ENCODE assay signal across 24 cellular contexts in the genomic region with DNA sequence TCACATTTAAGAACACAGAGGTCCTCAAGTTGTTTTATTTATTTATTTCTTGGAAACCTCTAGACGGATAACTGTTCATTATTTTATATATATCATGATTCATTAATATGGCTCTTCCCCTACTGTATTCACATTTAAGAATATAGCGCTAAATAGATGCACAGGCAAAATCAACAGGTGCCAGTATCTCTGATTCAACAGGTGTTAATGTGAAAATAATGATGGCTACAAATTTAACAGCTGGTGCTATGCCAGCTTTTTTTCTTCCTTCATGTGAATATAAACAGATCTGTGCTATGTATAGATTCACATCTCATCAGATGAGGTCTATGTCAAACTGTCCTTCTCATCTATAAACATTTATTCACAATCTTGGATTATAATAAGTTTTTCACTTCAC.
"Had no signal": no experiment of that assay in that cellular context is flagged by ENCODE, and none has a peak within 500 bp of the region (broad histone marks: within the 10 kb centered on the region; RNA-seq: fewer than 3 reads in every experiment).

No MANE protein-coding gene starts in this region.

- H3K27me3 ChIP-seq: stomach, suprapubic skin, testis, thyroid gland, tibial artery, tibial nerve, transverse colon, upper lobe of left lung, upper lobe of right lung, uterus, vagina had no signal

- H3K36me3 ChIP-seq: stomach, suprapubic skin, thoracic aorta, thyroid gland, tibial artery, tibial nerve, transverse colon, upper lobe of left lung, upper lobe of right lung, uterus, vagina had no signal

- H3K4me1 ChIP-seq: suprapubic skin, testis, thyroid gland, tibial artery, tibial nerve, transverse colon, upper lobe of left lung, upper lobe of right lung, uterus, vagina had no signal

- H3K9me3 ChIP-seq: stomach, suprapubic skin, testis, thoracic aorta, thyroid gland, tibial artery, tibial nerve, transverse colon, upper lobe of left lung, upper lobe of right lung, uterus, vagina had no signal

- H3K27ac ChIP-seq: stomach, suprapubic skin, testis, thoracic aorta, thyroid gland, tibial artery, tibial nerve, transverse colon, upper lobe of left lung, upper lobe of right lung, uterus, vagina had no signal

- H3K4me3 ChIP-seq: stomach, suprapubic skin, testis, thoracic aorta, thyroid gland, tibial artery, tibial nerve, transverse colon, upper lobe of left lung, upper lobe of right lung, uterus, vagina had no signal

- DNase-seq: stimulated activated CD4-positive, alpha-beta T cell treated with anti-CD3 and anti-CD28 coated beads, Interleukin-2, amount 100 ng/mL, for 48 hours; stimulated activated CD4-positive, alpha-beta T cell treated with anti-CD3 and anti-CD28 coated beads, Interleukin-4, amount 100 ng/mL, for 1 hour; stimulated activated CD4-positive, alpha-beta T cell treated with anti-CD3 and anti-CD28 coated beads, Interleukin-4, amount 100 ng/mL, for 24 hours; stimulated activated CD4-positive, alpha-beta T cell treated with anti-CD3 and anti-CD28 coated beads, Interleukin-4, amount 100 ng/mL, for 4 hours; stimulated activated CD8-positive, alpha-beta memory T cell treated with anti-CD3 and anti-CD28 coated beads, Interleukin-4, amount 100 ng/mL, for 48 hours; stimulated activated naive B cell treated with anti-CD40 and anti-IgM and Interleukin-4, amounts not matched to agents 10 μg/mL and 1 μg/mL and 100 μg/mL, for 72 hours; stimulated activated naive CD4-positive, alpha-beta T cell; stimulated activated naive CD4-positive, alpha-beta T cell treated with Interleukin-2 at 50 U/mL for 16 hours; stimulated activated naive CD8-positive, alpha-beta T cell treated with anti-CD3 and anti-CD28 coated beads, Interleukin-15, amount 100 ng/mL, for 72 hours; stimulated activated naive CD8-positive, alpha-beta T cell treated with anti-CD3 and anti-CD28 coated beads, Interleukin-15, Interleukin-2, amounts not matched to agents 100 U/mL and 50 U/mL, for 24 hours; stomach; substantia nigra; testis; thyroid gland; tibial artery; transverse colon; trophoblast cell; upper lobe of left lung; upper lobe of right lung; uterus had no signal
